ENCODE assay signal across 1 cellular context in the genomic region with DNA sequence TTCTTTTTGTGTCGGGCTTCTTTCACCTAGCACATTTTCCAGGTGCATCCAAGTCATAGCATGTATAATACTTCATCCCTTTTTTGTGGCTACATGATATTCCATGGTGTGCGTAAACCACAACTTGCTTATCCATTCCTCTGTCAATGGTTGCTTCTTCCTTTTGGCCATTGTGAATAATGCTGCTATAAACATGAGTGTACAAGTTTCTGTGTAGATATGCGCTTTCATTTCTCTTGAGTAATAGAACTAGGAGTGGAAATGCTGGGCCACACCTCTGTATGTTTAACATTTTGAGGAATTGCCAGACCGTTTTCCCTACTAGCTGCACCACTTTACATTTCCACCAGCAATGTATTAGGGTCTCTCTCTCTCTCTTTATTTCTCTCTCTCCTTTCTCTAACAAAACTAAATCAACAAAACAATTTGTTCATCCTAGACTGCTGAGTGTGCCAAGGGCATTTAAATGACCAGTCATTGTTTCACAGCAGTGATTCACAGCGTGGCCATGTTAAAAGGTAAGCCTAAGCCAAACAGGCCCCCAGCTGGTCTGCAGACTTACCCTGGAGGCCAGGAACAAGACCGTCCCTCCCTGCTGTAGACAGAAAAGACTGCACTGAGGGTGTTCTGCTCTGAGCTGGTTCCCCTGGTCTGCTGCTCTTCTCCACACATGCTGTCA.
TF ChIP-seq lines count a peak whose summit lies in the region.

No MANE protein-coding gene starts in this region.

TF ChIP-seq in HepG2, 621 proteins besides CTCF, POLR2A, EP300 and RAD21 (continued from another document):
- TF ChIP-seq ARID5B (CRISPR knock-in tag; IDR thresholded peaks at IDR 0.05), result no peak
- TF ChIP-seq MEIS1 (CRISPR knock-in tag; IDR thresholded peaks at IDR 0.05; ENCODE audit: borderline replicate concordance), result no peak
- no peak for TF ChIP-seq ATAD3A (CRISPR knock-in tag; IDR thresholded peaks at IDR 0.05)
- TF ChIP-seq DPF2 (CRISPR knock-in tag; IDR thresholded peaks at IDR 0.05; ENCODE audit: borderline replicate concordance, low read depth), result no peak
- TF ChIP-seq, protein P1, sequence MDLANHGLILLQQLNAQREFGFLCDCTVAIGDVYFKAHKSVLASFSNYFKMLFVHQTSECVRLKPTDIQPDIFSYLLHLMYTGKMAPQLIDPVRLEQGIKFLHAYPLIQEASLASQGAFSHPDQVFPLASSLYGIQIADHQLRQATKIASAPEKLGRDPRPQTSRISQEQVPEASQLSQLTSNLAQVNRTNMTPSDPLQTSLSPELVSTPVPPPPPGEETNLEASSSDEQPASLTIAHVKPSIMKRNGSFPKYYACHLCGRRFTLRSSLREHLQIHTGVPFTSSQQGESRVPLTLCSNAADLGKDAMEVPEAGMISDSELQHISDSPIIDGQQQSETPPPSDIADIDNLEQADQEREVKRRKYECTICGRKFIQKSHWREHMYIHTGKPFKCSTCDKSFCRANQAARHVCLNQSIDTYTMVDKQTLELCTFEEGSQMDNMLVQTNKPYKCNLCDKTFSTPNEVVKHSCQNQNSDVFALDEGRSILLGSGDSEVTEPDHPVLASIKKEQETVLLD (CRISPR knock-in tag; IDR thresholded peaks at IDR 0.05; ENCODE audit: low read depth), result no peak
- TF ChIP-seq ZBTB21 (CRISPR knock-in tag; IDR thresholded peaks at IDR 0.05), result no peak
- TF ChIP-seq, protein P2, sequence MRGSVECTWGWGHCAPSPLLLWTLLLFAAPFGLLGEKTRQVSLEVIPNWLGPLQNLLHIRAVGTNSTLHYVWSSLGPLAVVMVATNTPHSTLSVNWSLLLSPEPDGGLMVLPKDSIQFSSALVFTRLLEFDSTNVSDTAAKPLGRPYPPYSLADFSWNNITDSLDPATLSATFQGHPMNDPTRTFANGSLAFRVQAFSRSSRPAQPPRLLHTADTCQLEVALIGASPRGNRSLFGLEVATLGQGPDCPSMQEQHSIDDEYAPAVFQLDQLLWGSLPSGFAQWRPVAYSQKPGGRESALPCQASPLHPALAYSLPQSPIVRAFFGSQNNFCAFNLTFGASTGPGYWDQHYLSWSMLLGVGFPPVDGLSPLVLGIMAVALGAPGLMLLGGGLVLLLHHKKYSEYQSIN (CRISPR knock-in tag; IDR thresholded peaks at IDR 0.05; ENCODE audit: borderline replicate concordance), result no peak
- TF ChIP-seq STAT5B (CRISPR knock-in tag; IDR thresholded peaks at IDR 0.05), result no peak
- no peak for TF ChIP-seq LCORL (IDR thresholded peaks at IDR 0.05)
- TF ChIP-seq LCORL (CRISPR knock-in tag; IDR thresholded peaks at IDR 0.05), result no peak
- TF ChIP-seq KDM3A (CRISPR knock-in tag; IDR thresholded peaks at IDR 0.05; ENCODE audit: low read depth), result no peak
- no peak for TF ChIP-seq NPAS2 (CRISPR knock-in tag; IDR thresholded peaks at IDR 0.05; ENCODE audit: borderline replicate concordance)
- no peak for TF ChIP-seq PTBP1 (IDR thresholded peaks at IDR 0.05; ENCODE audit: low read depth, low read length, poor library complexity, severe bottlenecking)
- TF ChIP-seq, protein P3, sequence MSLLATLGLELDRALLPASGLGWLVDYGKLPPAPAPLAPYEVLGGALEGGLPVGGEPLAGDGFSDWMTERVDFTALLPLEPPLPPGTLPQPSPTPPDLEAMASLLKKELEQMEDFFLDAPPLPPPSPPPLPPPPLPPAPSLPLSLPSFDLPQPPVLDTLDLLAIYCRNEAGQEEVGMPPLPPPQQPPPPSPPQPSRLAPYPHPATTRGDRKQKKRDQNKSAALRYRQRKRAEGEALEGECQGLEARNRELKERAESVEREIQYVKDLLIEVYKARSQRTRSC (CRISPR knock-in tag; IDR thresholded peaks at IDR 0.05; ENCODE audit: low read depth), result no peak
- TF ChIP-seq ZNF607 (CRISPR knock-in tag; IDR thresholded peaks at IDR 0.05; ENCODE audit: borderline replicate concordance), result no peak
- no peak for TF ChIP-seq ZNF883 (CRISPR knock-in tag; IDR thresholded peaks at IDR 0.05; ENCODE audit: not compliant biosample characterization)
- no peak for TF ChIP-seq CREM (IDR thresholded peaks at IDR 0.05)
- TF ChIP-seq CREM (CRISPR knock-in tag; IDR thresholded peaks at IDR 0.05), result no peak
- no peak for TF ChIP-seq KAT8 (CRISPR knock-in tag; IDR thresholded peaks at IDR 0.05)
